9 cellular contexts compared by ENCODE assay signal in the genomic region with DNA sequence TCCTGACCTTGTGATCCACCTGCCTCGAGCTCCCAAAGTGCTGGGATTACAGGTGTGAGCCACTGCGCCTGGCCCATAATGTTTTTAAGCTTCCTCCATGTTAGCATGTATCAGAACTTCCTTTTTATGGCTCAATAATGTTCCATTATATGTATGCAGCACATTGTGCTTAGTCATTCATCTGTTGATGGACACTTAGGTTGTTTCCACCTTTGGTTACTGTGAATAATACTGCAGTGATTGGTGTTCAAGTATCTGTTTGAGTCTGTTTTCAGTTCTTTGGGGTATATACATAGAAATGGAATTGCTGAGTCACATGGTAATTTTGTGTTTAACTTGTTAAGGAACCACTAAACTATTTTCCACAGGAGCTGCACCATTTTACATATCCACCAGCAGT. TPM values are rescaled to one million over a fixed set of nuclear protein-coding genes. Genes with fewer than 3 reads are reported as not detected.
A peak's percentile ranks its signal among the peaks of the same experiment; 100 is the strongest.
DNase-seq lines count a peak whose midpoint lies in the region; ATAC-seq, FAIRE-seq and TF ChIP-seq lines count a peak whose summit lies in the region.
"Had no signal": no experiment of that assay in that cellular context is flagged by ENCODE, and none has a peak within 500 bp of the region (broad histone marks: within the 10 kb centered on the region; RNA-seq: fewer than 3 reads in every experiment).

No MANE protein-coding gene starts in this region.

- H3K27ac Mint-ChIP-seq in activated T-helper 1 cell treated with anti-CD3 and anti-CD28 coated beads, Interleukin-12 subunit alpha, Interleukin-12 subunit beta, Interleukin-2, Interleukin-4 antibody, amounts not matched to agents 30 ng/mL and 10 ng/mL and 1 ng/mL, durations not matched to agents 14 hours and 24 hours and 36 hours, result peak overlapping the region; percentile 86

- DNase-seq in A549 (ENCODE audit: low read depth in 1 of 2, low spot score in 1 of 2) (peak in 1 of 2 experiments; percentile 17), iPS-NIHi11 (ENCODE audit: low spot score) (no peak), thyroid gland (no peak), NCI-H2029 treated with DMSO at 0.1 percent for 48 hours (lab: John Stamatoyannopoulos, UW) (no peak), C1 segment of cervical spinal cord (lab: John Stamatoyannopoulos, UW) (no peak)
- no peak for DNase-seq in activated T-helper 1 cell treated with anti-CD3 and anti-CD28 coated beads, Interleukin-12 subunit alpha, Interleukin-12 subunit beta, Interleukin-2, Interleukin-4 antibody, amounts not matched to agents 30 ng/mL and 10 ng/mL and 1 ng/mL, durations not matched to agents 14 hours and 24 hours and 36 hours (ENCODE audit: low spot score)
- DNase-seq: activated gamma-delta T cell treated with Interleukin-2 at 50 U/mL for 16 hours had no signal

- TF ChIP-seq RAD21 in A549 (conservative IDR thresholded peaks at IDR 0.05 in 1 of 2, IDR thresholded peaks at IDR 0.05 in 1 of 2), result no peak

- FAIRE-seq in A549 (lab: Jason Lieb, UNC), result no peak

- peaks cover 10% of the 10 kb centered on the region for H3K36me3 Mint-ChIP-seq in activated T-helper 1 cell treated with anti-CD3 and anti-CD28 coated beads, Interleukin-12 subunit alpha, Interleukin-12 subunit beta, Interleukin-2, Interleukin-4 antibody, amounts not matched to agents 30 ng/mL and 10 ng/mL and 1 ng/mL, durations not matched to agents 14 hours and 24 hours and 36 hours (ENCODE audit: low read depth)

- no peaks in the 10 kb centered on the region for H3K36me3 ChIP-seq in thyroid gland

- H3K27ac ChIP-seq in A549 (peak overlapping the region; percentile 35 to 72; a peak in 4 of 6 replicates), thyroid gland (no peak overlapping the region)

- POLR2A ChIA-PET in A549 (lab: Yijun Ruan, JAX), result no interaction called here

- H3K27me3 Mint-ChIP-seq in activated T-helper 1 cell treated with anti-CD3 and anti-CD28 coated beads, Interleukin-12 subunit alpha, Interleukin-12 subunit beta, Interleukin-2, Interleukin-4 antibody, amounts not matched to agents 30 ng/mL and 10 ng/mL and 1 ng/mL, durations not matched to agents 14 hours and 24 hours and 36 hours (ENCODE audit: insufficient read depth), result no peaks in the 10 kb centered on the region

- peaks cover 13% of the 10 kb centered on the region; the same call in 1 of the 3 replicates for H3K4me1 ChIP-seq in A549
- peaks cover 0 to 3% of the 10 kb centered on the region in 2 donors for H3K4me1 ChIP-seq in thyroid gland

- no peak overlapping the region for H3K4me3 Mint-ChIP-seq in activated T-helper 1 cell treated with anti-CD3 and anti-CD28 coated beads, Interleukin-12 subunit alpha, Interleukin-12 subunit beta, Interleukin-2, Interleukin-4 antibody, amounts not matched to agents 30 ng/mL and 10 ng/mL and 1 ng/mL, durations not matched to agents 14 hours and 24 hours and 36 hours

- H3K4me2 ChIP-seq in A549, result no peak overlapping the region

- TF ChIP-seq CTCF in A549 (IDR thresholded peaks at IDR 0.05) (no peak), thyroid gland (IDR thresholded peaks at IDR 0.05) (no peak)

- WGBS in A549 (ENCODE audit: missing lambda C conversion rate), result 95% methylated on average over 2 of the region's 2 CpGs
- WGBS in thyroid gland, 2 donors, result 97 to 100% methylated on average over 2 of the region's 2 CpGs

- TF ChIP-seq EP300 in A549 (IDR thresholded peaks at IDR 0.05), result no peak

- ATAC-seq in A549, result peak in 1 of 2 experiments; percentile 44; a peak in 1 of 6 replicates
- peak; percentile 92 for ATAC-seq in GM18909 (IDR thresholded peaks at IDR 0.05; ENCODE audit: poor library complexity, unreplicated experiment)
- peak; percentile 83 for ATAC-seq in HG02938 (IDR thresholded peaks at IDR 0.05; ENCODE audit: unreplicated experiment)

- H3K27me3 ChIP-seq in thyroid gland, result no peaks in the 10 kb centered on the region

- H3K4me1 Mint-ChIP-seq in activated T-helper 1 cell treated with anti-CD3 and anti-CD28 coated beads, Interleukin-12 subunit alpha, Interleukin-12 subunit beta, Interleukin-2, Interleukin-4 antibody, amounts not matched to agents 30 ng/mL and 10 ng/mL and 1 ng/mL, durations not matched to agents 14 hours and 24 hours and 36 hours (ENCODE audit: low read depth), result peaks cover 21% of the 10 kb centered on the region

- H3K9me3 ChIP-seq in A549 (no peaks in the 10 kb centered on the region), thyroid gland (no peaks in the 10 kb centered on the region)

- intact Hi-C loops in activated T-helper 1 cell treated with anti-CD3 and anti-CD28 coated beads, Interleukin-12 subunit alpha, Interleukin-12 subunit beta, Interleukin-2, Interleukin-4 antibody, amounts not matched to agents 30 ng/mL and 10 ng/mL and 1 ng/mL, durations not matched to agents 14 hours and 24 hours and 36 hours (cut with micrococcal nuclease), result loop anchor here (1.0 kb wide), 3 partner anchors 17 to 62 kb away; a partner anchor contains a TSS
- intact Hi-C loops in thyroid gland (cut with DNase I), result no loop called here

- no peaks in the 10 kb centered on the region for H3K9me3 Mint-ChIP-seq in activated T-helper 1 cell treated with anti-CD3 and anti-CD28 coated beads, Interleukin-12 subunit alpha, Interleukin-12 subunit beta, Interleukin-2, Interleukin-4 antibody, amounts not matched to agents 30 ng/mL and 10 ng/mL and 1 ng/mL, durations not matched to agents 14 hours and 24 hours and 36 hours

- no peak overlapping the region for H3K4me3 ChIP-seq in A549
- H3K4me3 ChIP-seq in thyroid gland (replicated peaks in 1 of 3), result no peak overlapping the region

- TF ChIP-seq POLR2A in A549 (IDR thresholded peaks at IDR 0.05; ENCODE audit: low read length) (no peak), thyroid gland (IDR thresholded peaks at IDR 0.05) (no peak)

- CTCF ChIA-PET in A549 (lab: Yijun Ruan, JAX), result interaction anchor here (1.2 to 1.8 kb wide), 2 partner anchors 13 to 61 kb away, joined by 4 to 7 read pairs; no protein-coding TSS in a partner anchor

TF ChIP-seq in A549, 52 proteins besides CTCF, POLR2A, EP300 and RAD21:
- TF ChIP-seq MAFK (IDR thresholded peaks at IDR 0.05; ENCODE audit: partially characterized antibody) (peak; percentile 88), HOXB5 (CRISPR knock-in tag; IDR thresholded peaks at IDR 0.05) (no peak), NFE2L2 (conservative IDR thresholded peaks at IDR 0.05; ENCODE audit: low read length) (peak; percentile 48; the same call in 1 of the 2 replicates)

RNA-seq across cellular contexts. Expression of a gene that starts 17.7 kb away (rescaled TPM):
- polyA plus RNA-seq in A549 (2011; rRNA removed), result 61.9 and 103 TPM in 2 replicates
- polyA plus RNA-seq in A549 (2012; cell fraction: cytosol; rRNA removed), result 15.4 and 17.1 TPM in 2 replicates
- polyA plus RNA-seq in A549 (2012; cell fraction: nucleus; rRNA removed), result 5.5 and 6.7 TPM in 2 replicates
- polyA plus RNA-seq in A549 (2017; fragmentation: RNase III; extraction: RNeasy Plus Mini Kit Qiagen cat#74134 plus additional on column Dnase treatment), result 84.7 to 89.8 TPM (median 89.3 TPM) in 3 replicates
- 10.7 and 11.0 TPM in 2 replicates for polyA minus RNA-seq in A549 (2011; rRNA and poly(A)+ RNA removed)
- total RNA-seq in activated T-helper 1 cell treated with anti-CD3 and anti-CD28 coated beads, Interleukin-12 subunit alpha, Interleukin-12 subunit beta, Interleukin-2, Interleukin-4 antibody, amounts not matched to agents 30 ng/mL and 10 ng/mL and 1 ng/mL, durations not matched to agents 14 hours and 24 hours and 36 hours, result 98.2 and 100.0 TPM in 2 replicates
- total RNA-seq in thyroid gland, result 100 to 1,000 TPM; 122 to 147 (median 134) TPM

RNA-seq across cellular contexts. Expression of a gene that starts 37.4 kb away (rescaled TPM):
- polyA plus RNA-seq in A549 (2011; rRNA removed) (19.5 and 21.7 TPM in 2 replicates), A549 (2017; fragmentation: RNase III; extraction: RNeasy Plus Mini Kit Qiagen cat#74134 plus additional on column Dnase treatment) (10.1 to 10.7 TPM (median 10.2 TPM) in 3 replicates)
- polyA plus RNA-seq in A549 (2012; cell fraction: cytosol; rRNA removed), result 7.2 and 8.2 TPM in 2 replicates
- 6.4 and 9.1 TPM in 2 replicates for polyA plus RNA-seq in A549 (2012; cell fraction: nucleus; rRNA removed)
- polyA minus RNA-seq in A549 (2011; rRNA and poly(A)+ RNA removed), result 16.9 and 24.2 TPM in 2 replicates
- total RNA-seq in activated T-helper 1 cell treated with anti-CD3 and anti-CD28 coated beads, Interleukin-12 subunit alpha, Interleukin-12 subunit beta, Interleukin-2, Interleukin-4 antibody, amounts not matched to agents 30 ng/mL and 10 ng/mL and 1 ng/mL, durations not matched to agents 14 hours and 24 hours and 36 hours, result 25.8 and 26.3 TPM in 2 replicates
- 1 to 10 TPM in 3 of 4 donors, under 1 TPM in 1; 0.93 to 2.5 (median 1.6) TPM for total RNA-seq in thyroid gland

Comparison
In these comparisons a context has a peak if more than half of its experiments do, and no peak if none do; other contexts are left out.
1. H3K27ac ChIP-seq: peak in A549 (2 of 2); none in thyroid gland (0 of 3).